Comparison of ENCODE assay signal across 28 cellular contexts in the genomic region with DNA sequence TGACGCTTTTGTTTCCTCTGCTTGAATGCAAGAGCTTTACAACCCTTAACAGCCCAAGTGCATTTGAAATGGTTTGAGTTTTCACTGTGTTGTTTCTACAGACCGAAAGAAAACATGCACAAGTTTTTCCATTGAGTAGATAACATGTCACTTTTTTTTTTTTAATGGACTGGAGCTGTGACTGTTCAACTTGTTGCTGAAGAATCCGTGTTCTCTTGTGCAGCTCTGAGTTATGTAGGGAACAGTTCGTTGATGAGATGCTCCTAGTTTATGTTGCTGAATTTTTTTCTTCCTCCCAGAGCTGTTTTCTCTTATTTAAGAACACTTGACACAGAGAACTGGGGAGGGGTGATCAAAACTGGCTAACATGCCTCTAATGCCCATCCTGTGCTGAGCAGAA.
"Had no signal": no experiment of that assay in that cellular context is flagged by ENCODE, and none has a peak within 500 bp of the region (broad histone marks: within the 10 kb centered on the region; RNA-seq: fewer than 3 reads in every experiment).

No MANE protein-coding gene starts in this region.

- H3K36me3 Mint-ChIP-seq: mesothelial cell of epicardium; natural killer cell; stimulated activated effector memory CD8-positive, alpha-beta T cell treated with anti-CD3 and anti-CD28 coated beads, Interleukin-12 subunit alpha, Interleukin-12 subunit beta, amount 100 ng/mL, for 72 hours had no signal

- H3K4me1 Mint-ChIP-seq: activated naive CD8-positive, alpha-beta T cell treated with anti-CD3 and anti-CD28 coated beads, Interleukin-2, amount 10 ng/mL, durations not matched to agents 7 days and 5 days had no signal

- H3K27ac ChIP-seq: ascending aorta, brain microvascular endothelial cell, skin epidermis, upper lobe of left lung had no signal

- H3K9me3 ChIP-seq: ascending aorta, upper lobe of left lung had no signal

- DNase-seq: activated CD4-positive, alpha-beta T cell treated with anti-CD3 and anti-CD28 coated beads for 4 hours; activated CD4-positive, alpha-beta T cell treated with anti-CD3 and anti-CD28 coated beads, Interleukin-2, amount 50 U/mL, for 48 hours; activated CD4-positive, CD25-positive, alpha-beta regulatory T cell; activated CD8-positive, alpha-beta memory T cell treated with anti-CD3 and anti-CD28 coated beads for 24 hours; activated effector memory CD4-positive, alpha-beta T cell treated with Interleukin-2 at 50 U/mL for 16 hours; activated naive CD4-positive, alpha-beta T cell treated with anti-CD3 and anti-CD28 coated beads for 36 hours; activated naive CD8-positive, alpha-beta T cell treated with anti-CD3 and anti-CD28 coated beads, Interleukin-2, amount 10 ng/mL, durations not matched to agents 7 days and 5 days; brain microvascular endothelial cell; endodermal cell; foreskin fibroblast; head of caudate nucleus; hippocampal formation; left cardiac atrium; mammary epithelial cell; natural killer cell; stimulated activated CD4-positive, alpha-beta T cell treated with anti-CD3 and anti-CD28 coated beads, Interleukin-12 subunit alpha, Interleukin-12 subunit beta, amount 100 ng/mL, for 4 hours; stimulated activated CD4-positive, alpha-beta T cell treated with anti-CD3 and anti-CD28 coated beads, Interleukin-4, amount 100 ng/mL, for 24 hours; stimulated activated naive CD8-positive, alpha-beta T cell treated with anti-CD3 and anti-CD28 coated beads, Interleukin-15, amount 100 ng/mL, for 72 hours; substantia nigra; T-helper 1 cell; upper lobe of left lung had no signal

- ATAC-seq: esophagus mucosa; left cardiac atrium; natural killer cell; sciatic nerve; stimulated activated effector memory CD8-positive, alpha-beta T cell treated with anti-CD3 and anti-CD28 coated beads, Interleukin-12 subunit alpha, Interleukin-12 subunit beta, amount 100 ng/mL, for 72 hours; stimulated activated naive CD8-positive, alpha-beta T cell treated with anti-CD3 and anti-CD28 coated beads, Interleukin-15, amount 100 ng/mL, for 72 hours had no signal

- H3K36me3 ChIP-seq: ascending aorta, brain microvascular endothelial cell, upper lobe of left lung had no signal

- H3K27me3 Mint-ChIP-seq: activated naive CD8-positive, alpha-beta T cell treated with anti-CD3 and anti-CD28 coated beads, Interleukin-2, amount 10 ng/mL, durations not matched to agents 7 days and 5 days; stimulated activated naive CD8-positive, alpha-beta T cell treated with anti-CD3 and anti-CD28 coated beads, Interleukin-15, amount 100 ng/mL, for 72 hours had no signal

- H3K9me3 Mint-ChIP-seq: activated naive CD4-positive, alpha-beta T cell treated with anti-CD3 and anti-CD28 coated beads for 36 hours; activated naive CD8-positive, alpha-beta T cell treated with anti-CD3 and anti-CD28 coated beads, Interleukin-2, amount 10 ng/mL, durations not matched to agents 7 days and 5 days; endodermal cell; mesothelial cell of epicardium; natural killer cell; stimulated activated effector memory CD8-positive, alpha-beta T cell treated with anti-CD3 and anti-CD28 coated beads, Interleukin-12 subunit alpha, Interleukin-12 subunit beta, amount 100 ng/mL, for 72 hours; stimulated activated naive CD8-positive, alpha-beta T cell treated with anti-CD3 and anti-CD28 coated beads, Interleukin-15, amount 100 ng/mL, for 72 hours; T-helper 2 cell treated with Interferon-gamma antibody and Interleukin-4, amounts not matched to agents 5 μg/mL and 100 μg/mL, for 36 hours had no signal

- H3K27ac Mint-ChIP-seq: activated naive CD4-positive, alpha-beta T cell treated with anti-CD3 and anti-CD28 coated beads for 36 hours; activated naive CD8-positive, alpha-beta T cell treated with anti-CD3 and anti-CD28 coated beads, Interleukin-2, amount 10 ng/mL, durations not matched to agents 7 days and 5 days; endodermal cell; mesothelial cell of epicardium; natural killer cell; stimulated activated effector memory CD8-positive, alpha-beta T cell treated with anti-CD3 and anti-CD28 coated beads, Interleukin-12 subunit alpha, Interleukin-12 subunit beta, amount 100 ng/mL, for 72 hours; stimulated activated naive CD8-positive, alpha-beta T cell treated with anti-CD3 and anti-CD28 coated beads, Interleukin-15, amount 100 ng/mL, for 72 hours; T-helper 2 cell treated with Interferon-gamma antibody and Interleukin-4, amounts not matched to agents 5 μg/mL and 100 μg/mL, for 36 hours had no signal

- H3K4me3 ChIP-seq: ascending aorta, skin epidermis, upper lobe of left lung had no signal

- H3K4me3 Mint-ChIP-seq: activated naive CD4-positive, alpha-beta T cell treated with anti-CD3 and anti-CD28 coated beads for 36 hours; activated naive CD8-positive, alpha-beta T cell treated with anti-CD3 and anti-CD28 coated beads, Interleukin-2, amount 10 ng/mL, durations not matched to agents 7 days and 5 days; endodermal cell; mesothelial cell of epicardium; natural killer cell; stimulated activated effector memory CD8-positive, alpha-beta T cell treated with anti-CD3 and anti-CD28 coated beads, Interleukin-12 subunit alpha, Interleukin-12 subunit beta, amount 100 ng/mL, for 72 hours; stimulated activated naive CD8-positive, alpha-beta T cell treated with anti-CD3 and anti-CD28 coated beads, Interleukin-15, amount 100 ng/mL, for 72 hours; T-helper 2 cell treated with Interferon-gamma antibody and Interleukin-4, amounts not matched to agents 5 μg/mL and 100 μg/mL, for 36 hours had no signal

- H3K4me1 ChIP-seq: ascending aorta, upper lobe of left lung had no signal
